ENCODE assay signal across 15 cellular contexts in the genomic region with DNA sequence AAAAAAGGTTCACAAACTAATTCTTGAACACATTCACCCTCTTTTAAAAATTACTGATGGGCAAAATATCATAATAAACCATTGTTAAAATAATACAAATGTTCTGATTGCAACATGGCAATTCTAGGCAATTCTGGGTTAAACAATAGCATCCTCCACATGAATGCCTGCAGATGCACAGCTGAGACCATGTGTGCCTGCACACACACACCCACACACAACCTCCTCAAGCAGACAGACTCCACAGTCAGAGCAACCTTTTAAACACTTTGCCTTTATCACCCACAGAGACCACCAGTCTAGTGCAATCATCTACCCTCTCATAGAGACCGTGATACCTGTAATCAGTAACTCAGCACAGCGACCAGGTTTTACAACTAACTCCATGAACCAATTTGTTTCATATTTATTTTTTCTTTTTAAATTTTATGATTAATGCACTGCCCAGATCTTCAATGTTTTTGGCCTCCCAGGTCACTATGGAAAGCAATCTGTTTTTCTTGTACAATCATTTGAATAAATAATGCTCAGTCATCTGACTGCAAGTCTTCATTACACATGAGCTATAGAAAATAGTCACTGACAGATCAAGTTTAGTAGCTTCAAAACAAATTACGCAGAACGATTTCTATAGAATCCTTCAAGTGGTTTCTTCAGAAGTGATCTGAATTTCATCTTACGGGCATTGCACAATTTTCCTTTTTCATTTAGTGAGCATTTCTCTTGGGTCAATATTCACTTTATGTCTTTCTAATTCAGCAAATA.
DNase-seq lines count a peak whose midpoint lies in the region; TF ChIP-seq lines count a peak whose summit lies in the region.
"Had no signal": no experiment of that assay in that cellular context is flagged by ENCODE, and none has a peak within 500 bp of the region (broad histone marks: within the 10 kb centered on the region; RNA-seq: fewer than 3 reads in every experiment).

No MANE protein-coding gene starts in this region.

- H3K27ac Mint-ChIP-seq in progenitor cell of endocrine pancreas (peak overlapping the region; percentile 11), endothelial cell (ENCODE audit: unreplicated experiment) (no peak overlapping the region)
- H3K27ac Mint-ChIP-seq: activated CD4-positive, alpha-beta T cell treated with anti-CD3 and anti-CD28 coated beads, Interleukin-2, amount 10 ng/mL, durations not matched to agents 24 days and 14 days; activated naive CD4-positive, alpha-beta T cell treated with anti-CD3 and anti-CD28 coated beads, Interleukin-2, amount 10 ng/mL, durations not matched to agents 7 days and 5 days had no signal

- H3K27ac ChIP-seq in dorsolateral prefrontal cortex, result peak overlapping the region in 32 of 59 donors; percentile 3 to 77 (median 36)
- H3K27ac ChIP-seq: vagina had no signal

- H3K9me3 Mint-ChIP-seq in progenitor cell of endocrine pancreas (ENCODE audit: low read depth) (no peaks in the 10 kb centered on the region), endothelial cell (ENCODE audit: unreplicated experiment) (no peaks in the 10 kb centered on the region)
- H3K9me3 Mint-ChIP-seq: activated CD4-positive, alpha-beta T cell treated with anti-CD3 and anti-CD28 coated beads, Interleukin-2, amount 10 ng/mL, durations not matched to agents 24 days and 14 days had no signal

- no peaks in the 10 kb centered on the region for H3K27me3 Mint-ChIP-seq in progenitor cell of endocrine pancreas
- peaks cover 2% of the 10 kb centered on the region for H3K27me3 Mint-ChIP-seq in endothelial cell (ENCODE audit: unreplicated experiment)
- H3K27me3 Mint-ChIP-seq: activated CD4-positive, alpha-beta T cell treated with anti-CD3 and anti-CD28 coated beads, Interleukin-2, amount 10 ng/mL, durations not matched to agents 24 days and 14 days; activated naive CD4-positive, alpha-beta T cell treated with anti-CD3 and anti-CD28 coated beads, Interleukin-2, amount 10 ng/mL, durations not matched to agents 7 days and 5 days; CD4-positive, alpha-beta memory T cell had no signal

- peak; percentile 42 for DNase-seq in NCI-H446 treated with DMSO at 0.1 percent for 48 hours (lab: John Stamatoyannopoulos, UW)
- DNase-seq in NCI-H446 (lab: John Stamatoyannopoulos, UW), result no peak
- peak; percentile 90 for DNase-seq in NCI-H2227 treated with DMSO at 0.1 percent for 48 hours (lab: John Stamatoyannopoulos, UW)
- peak in 1 of 10 donors; percentile 42 for DNase-seq in dorsolateral prefrontal cortex
- DNase-seq in progenitor cell of endocrine pancreas (ENCODE audit: low spot score, unreplicated experiment), result no peak
- no peak for DNase-seq in DMS114 treated with DMSO at 0.1 percent for 48 hours (lab: John Stamatoyannopoulos, UW; ENCODE audit: unreplicated experiment)
- no peak for DNase-seq in endothelial cell (ENCODE audit: low spot score)
- DNase-seq in erythroblast (lab: John Stamatoyannopoulos, UW), result no peak
- DNase-seq: activated CD4-positive, alpha-beta T cell treated with anti-CD3 and anti-CD28 coated beads, Interleukin-2, amount 10 ng/mL, durations not matched to agents 24 days and 14 days; activated CD8-positive, alpha-beta memory T cell treated with anti-CD3 and anti-CD28 coated beads, Interleukin-2, amount 50 U/mL, for 48 hours; activated naive CD4-positive, alpha-beta T cell treated with anti-CD3 and anti-CD28 coated beads, Interleukin-2, amount 10 ng/mL, durations not matched to agents 7 days and 5 days; CD4-positive, alpha-beta memory T cell; effector CD4-positive, alpha-beta T cell; left ventricle myocardium superior had no signal

- H3K4me3 Mint-ChIP-seq in progenitor cell of endocrine pancreas (ENCODE audit: low read depth) (no peak overlapping the region), endothelial cell (ENCODE audit: unreplicated experiment) (no peak overlapping the region)
- H3K4me3 Mint-ChIP-seq: activated CD4-positive, alpha-beta T cell treated with anti-CD3 and anti-CD28 coated beads, Interleukin-2, amount 10 ng/mL, durations not matched to agents 24 days and 14 days; activated naive CD4-positive, alpha-beta T cell treated with anti-CD3 and anti-CD28 coated beads, Interleukin-2, amount 10 ng/mL, durations not matched to agents 7 days and 5 days; CD4-positive, alpha-beta memory T cell had no signal

- H3K27me3 ChIP-seq in dorsolateral prefrontal cortex, result no peaks in the 10 kb centered on the region
- H3K27me3 ChIP-seq: vagina had no signal

- no peak for TF ChIP-seq POLR2A in erythroblast (IDR thresholded peaks at IDR 0.05; ENCODE audit: low read length)

- no peak overlapping the region for H3K4me3 ChIP-seq in dorsolateral prefrontal cortex
- H3K4me3 ChIP-seq: vagina had no signal

- intact Hi-C loops in dorsolateral prefrontal cortex (cut with DNase I), result loop anchor here in 1 of 2 donors (5.0 kb wide), 1 partner anchor 105 kb away; the partner anchor contains the start of gene PRKD1

- TF ChIP-seq CTCF in dorsolateral prefrontal cortex (IDR thresholded peaks at IDR 0.05 in 54 of 56, conservative IDR thresholded peaks at IDR 0.05 in 2 of 56; ENCODE audit: low read depth in 1 of 56, partially characterized antibody in 56 of 56) (no peak), progenitor cell of endocrine pancreas (IDR thresholded peaks at IDR 0.05; ENCODE audit: unreplicated experiment) (no peak), endothelial cell (IDR thresholded peaks at IDR 0.05; ENCODE audit: unreplicated experiment) (no peak)

- H3K4me1 Mint-ChIP-seq in progenitor cell of endocrine pancreas (ENCODE audit: low read depth) (peaks cover 22% of the 10 kb centered on the region), endothelial cell (ENCODE audit: unreplicated experiment) (no peaks in the 10 kb centered on the region)
- H3K4me1 Mint-ChIP-seq: activated CD4-positive, alpha-beta T cell treated with anti-CD3 and anti-CD28 coated beads, Interleukin-2, amount 10 ng/mL, durations not matched to agents 24 days and 14 days; activated naive CD4-positive, alpha-beta T cell treated with anti-CD3 and anti-CD28 coated beads, Interleukin-2, amount 10 ng/mL, durations not matched to agents 7 days and 5 days; CD4-positive, alpha-beta memory T cell had no signal

- H3K36me3 Mint-ChIP-seq in progenitor cell of endocrine pancreas (ENCODE audit: insufficient read depth), result no peaks in the 10 kb centered on the region
- H3K36me3 Mint-ChIP-seq in endothelial cell (ENCODE audit: low read depth, unreplicated experiment), result no peaks in the 10 kb centered on the region
- H3K36me3 Mint-ChIP-seq: activated naive CD4-positive, alpha-beta T cell treated with anti-CD3 and anti-CD28 coated beads, Interleukin-2, amount 10 ng/mL, durations not matched to agents 7 days and 5 days; CD4-positive, alpha-beta memory T cell had no signal

Comparison
In these comparisons a context has a peak if more than half of its experiments do, and no peak if none do; other contexts are left out.
1. DNase-seq: peak in NCI-H446 treated with DMSO at 0.1 percent for 48 hours (single experiment) and NCI-H2227 treated with DMSO at 0.1 percent for 48 hours (single experiment); none in NCI-H446 (0 of 2), progenitor cell of endocrine pancreas (single experiment), DMS114 treated with DMSO at 0.1 percent for 48 hours (single experiment), endothelial cell (single experiment) and erythroblast (0 of 2).